In genomic region chr13:64075543-64076271, GRCh38 we compare ENCODE assay signal across 20 cellular contexts.
A peak's percentile ranks its signal among the peaks of the same experiment; 100 is the strongest.
DNase-seq lines count a peak whose midpoint lies in the region; ATAC-seq and TF ChIP-seq lines count a peak whose summit lies in the region.
"Had no signal": no experiment of that assay in that cellular context is flagged by ENCODE, and none has a peak within 500 bp of the region (broad histone marks: within the 10 kb centered on the region; RNA-seq: fewer than 3 reads in every experiment).

No MANE protein-coding gene starts in this region.

- H3K9me3 Mint-ChIP-seq in GM23338, result peaks cover 8% of the 10 kb centered on the region; the same call in 1 of the 3 replicates
- H3K9me3 Mint-ChIP-seq: activated CD4-positive, alpha-beta T cell treated with anti-CD3 and anti-CD28 coated beads, Interleukin-2, amount 10 ng/mL, durations not matched to agents 24 days and 14 days; naive B cell had no signal

- H3K4me3 ChIP-seq in GM23338 (no peak overlapping the region), osteoblast (ENCODE audit: insufficient read depth, low read length) (no peak overlapping the region)
- H3K4me3 ChIP-seq: uterus had no signal

- no peaks in the 10 kb centered on the region for H3K9me3 ChIP-seq in osteoblast (ENCODE audit: low read depth, low read length)
- H3K9me3 ChIP-seq: BE2C, uterus had no signal

- 0 out of 2 replicates have a peak overlapping the region, but pooled peaks have one; percentile 43 for H2AFZ ChIP-seq in GM23338
- H2AFZ ChIP-seq in osteoblast (ENCODE audit: low read length), result no peak overlapping the region

- H3K27ac ChIP-seq in GM23338 (ENCODE audit: low read depth), result no peak overlapping the region
- no peak overlapping the region for H3K27ac ChIP-seq in osteoblast (ENCODE audit: low read depth, low read length)
- H3K27ac ChIP-seq in foreskin keratinocyte, result no peak overlapping the region
- H3K27ac ChIP-seq: uterus had no signal

- H3K79me2 ChIP-seq in GM23338 (replicated peaks; ENCODE audit: insufficient read depth) (no peaks in the 10 kb centered on the region), osteoblast (ENCODE audit: insufficient read depth, low read length) (no peaks in the 10 kb centered on the region)

- no peaks in the 10 kb centered on the region for H3F3A ChIP-seq in GM23338 (replicated peaks; ENCODE audit: low read depth)

- ATAC-seq in GM23338 (no peak), foreskin keratinocyte (no peak)
- ATAC-seq: activated T-cell treated with anti-CD3 and anti-CD28 coated beads, Interleukin-2, amount 50 U/mL, for 4 hours; esophagus mucosa had no signal

- H3K4me2 ChIP-seq in GM23338 (no peak overlapping the region), osteoblast (ENCODE audit: insufficient read depth, low read length) (no peak overlapping the region)

- H3K4me3 Mint-ChIP-seq in GM23338, result no peak overlapping the region
- H3K4me3 Mint-ChIP-seq: activated CD4-positive, alpha-beta T cell treated with anti-CD3 and anti-CD28 coated beads, Interleukin-2, amount 10 ng/mL, durations not matched to agents 24 days and 14 days; activated T-cell treated with anti-CD3 and anti-CD28 coated beads, Interleukin-2, amount 50 U/mL, for 4 hours had no signal

- TF ChIP-seq CTCF in GM23338 (conservative IDR thresholded peaks at IDR 0.05; ENCODE audit: low read depth in 2 of 2), result no peak
- TF ChIP-seq CTCF in osteoblast (IDR thresholded peaks at IDR 0.05; ENCODE audit: extremely low read depth, low read depth, low read length), result no peak
- TF ChIP-seq CTCF in foreskin keratinocyte (conservative IDR thresholded peaks at IDR 0.05), result no peak

- peaks cover 8% of the 10 kb centered on the region; the same call in 2 of the 3 replicates for H3K36me3 Mint-ChIP-seq in GM23338 (ENCODE audit: low read depth)
- H3K36me3 Mint-ChIP-seq: naive B cell had no signal

- no peaks in the 10 kb centered on the region for H3K9me2 ChIP-seq in GM23338 (ENCODE audit: insufficient read depth)

- DNase-seq in GM23338 (ENCODE audit: low spot score) (no peak), NCI-H1105 treated with DMSO at 0.1 percent for 48 hours (lab: John Stamatoyannopoulos, UW) (peak; percentile 97), SHP77 treated with DMSO at 0.1 percent for 48 hours (lab: John Stamatoyannopoulos, UW) (peak; percentile 83), osteoblast (ENCODE audit: insufficient read length, low spot score, missing footprints) (peak; percentile 3), HT-29 (ENCODE audit: low spot score) (no peak), NCI-H2029 (lab: John Stamatoyannopoulos, UW) (no peak), foreskin keratinocyte (no peak), cerebellar cortex (ENCODE audit: low spot score) (no peak)
- DNase-seq: activated CD4-positive, alpha-beta T cell treated with anti-CD3 and anti-CD28 coated beads, Interleukin-2, amount 10 ng/mL, durations not matched to agents 24 days and 14 days; activated T-cell treated with anti-CD3 and anti-CD28 coated beads, Interleukin-2, amount 50 U/mL, for 4 hours; amniotic stem cell; BE2C; cortex of kidney; DMS79; KG1; naive B cell; NCI-H2227 treated with DMSO at 0.1 percent for 48 hours; stimulated activated CD4-positive, alpha-beta T cell treated with anti-CD3 and anti-CD28 coated beads, Interleukin-2, amount 100 ng/mL, for 24 hours; uterus had no signal

- H3K27me3 Mint-ChIP-seq in GM23338 (ENCODE audit: insufficient read depth, low read depth, poor library complexity), result peaks cover 4% of the 10 kb centered on the region
- H3K27me3 Mint-ChIP-seq: activated CD4-positive, alpha-beta T cell treated with anti-CD3 and anti-CD28 coated beads, Interleukin-2, amount 10 ng/mL, durations not matched to agents 24 days and 14 days; naive B cell had no signal

- no peaks in the 10 kb centered on the region for H3K4me1 ChIP-seq in GM23338 (ENCODE audit: insufficient read depth)
- H3K4me1 ChIP-seq in osteoblast (ENCODE audit: insufficient read depth, low read length), result no peaks in the 10 kb centered on the region
- no peaks in the 10 kb centered on the region for H3K4me1 ChIP-seq in foreskin keratinocyte
- H3K4me1 ChIP-seq: BE2C, uterus had no signal

- H3K4me1 Mint-ChIP-seq in GM23338, result no peaks in the 10 kb centered on the region
- H3K4me1 Mint-ChIP-seq: activated CD4-positive, alpha-beta T cell treated with anti-CD3 and anti-CD28 coated beads, Interleukin-2, amount 10 ng/mL, durations not matched to agents 24 days and 14 days; naive B cell had no signal

- H3K27me3 ChIP-seq in GM23338 (ENCODE audit: insufficient read depth) (no peaks in the 10 kb centered on the region), osteoblast (ENCODE audit: insufficient read depth, low read length) (no peaks in the 10 kb centered on the region), foreskin keratinocyte (no peaks in the 10 kb centered on the region)
- H3K27me3 ChIP-seq: BE2C, uterus had no signal

- H3K27ac Mint-ChIP-seq in GM23338, result no peak overlapping the region
- H3K27ac Mint-ChIP-seq: activated CD4-positive, alpha-beta T cell treated with anti-CD3 and anti-CD28 coated beads, Interleukin-2, amount 10 ng/mL, durations not matched to agents 24 days and 14 days; naive B cell had no signal

- no peaks in the 10 kb centered on the region for H3K36me3 ChIP-seq in GM23338 (ENCODE audit: insufficient read depth)
- H3K36me3 ChIP-seq in osteoblast (ENCODE audit: insufficient read depth, low read length), result no peaks in the 10 kb centered on the region
- H3K36me3 ChIP-seq: BE2C, uterus had no signal

- no peaks in the 10 kb centered on the region for H4K20me1 ChIP-seq in GM23338 (replicated peaks; ENCODE audit: insufficient read depth)
- no peaks in the 10 kb centered on the region for H4K20me1 ChIP-seq in osteoblast (ENCODE audit: insufficient read depth, low read length)

TF ChIP-seq in GM23338, 12 proteins besides CTCF, POLR2A, EP300 and RAD21:
- TF ChIP-seq EZH2phosphoT487 (IDR thresholded peaks at IDR 0.05; ENCODE audit: unreplicated experiment), result no peak
- TF ChIP-seq STAT1 (IDR thresholded peaks at IDR 0.05; ENCODE audit: unreplicated experiment), result no peak
- TF ChIP-seq JUNB (IDR thresholded peaks at IDR 0.05; ENCODE audit: unreplicated experiment), result no peak
- TF ChIP-seq ZNF114 (CRISPR knock-in tag; IDR thresholded peaks at IDR 0.05), result no peak

Comparison
In these comparisons a context has a peak if more than half of its experiments do, and no peak if none do; other contexts are left out.
1. DNase-seq: peak in NCI-H1105 treated with DMSO at 0.1 percent for 48 hours (single experiment), SHP77 treated with DMSO at 0.1 percent for 48 hours (single experiment) and osteoblast (single experiment); none in GM23338 (single experiment), HT-29 (single experiment), NCI-H2029 (single experiment), foreskin keratinocyte (0 of 2) and cerebellar cortex (single experiment).